ENCODE assay signal across 17 cellular contexts in genomic region chr5:35675392-35675791, GRCh38. TPM values are rescaled to one million over a fixed set of nuclear protein-coding genes. Genes with fewer than 3 reads are reported as not detected.
A peak's percentile ranks its signal among the peaks of the same experiment; 100 is the strongest.
DNase-seq lines count a peak whose midpoint lies in the region; ATAC-seq and TF ChIP-seq lines count a peak whose summit lies in the region.
"Had no signal": no experiment of that assay in that cellular context is flagged by ENCODE, and none has a peak within 500 bp of the region (broad histone marks: within the 10 kb centered on the region; RNA-seq: fewer than 3 reads in every experiment).

No MANE protein-coding gene starts in this region.

- H3K27me3 Mint-ChIP-seq in GM23338 (ENCODE audit: insufficient read depth, low read depth, poor library complexity), result no peaks in the 10 kb centered on the region
- no peaks in the 10 kb centered on the region for H3K27me3 Mint-ChIP-seq in WTC11 (ENCODE audit: low read depth)
- no peaks in the 10 kb centered on the region for H3K27me3 Mint-ChIP-seq in naive thymus-derived CD4-positive, alpha-beta T cell
- H3K27me3 Mint-ChIP-seq: CD4-positive, alpha-beta memory T cell had no signal

- peaks cover 8% of the 10 kb centered on the region; the same call in 2 of the 3 replicates for H3K4me1 Mint-ChIP-seq in GM23338
- peaks cover 11% of the 10 kb centered on the region for H3K4me1 Mint-ChIP-seq in WTC11
- H3K4me1 Mint-ChIP-seq in naive thymus-derived CD4-positive, alpha-beta T cell, result peaks cover 18 to 88% (median 75%) of the 10 kb centered on the region in 7 donors

- H3K36me3 Mint-ChIP-seq in GM23338 (ENCODE audit: low read depth), result no peaks in the 10 kb centered on the region
- H3K36me3 Mint-ChIP-seq in WTC11, result no peaks in the 10 kb centered on the region
- peaks cover 0 to 6% (median 4%) of the 10 kb centered on the region in 5 donors for H3K36me3 Mint-ChIP-seq in naive thymus-derived CD4-positive, alpha-beta T cell
- H3K36me3 Mint-ChIP-seq: CD4-positive, alpha-beta memory T cell had no signal

- ATAC-seq in GM23338 (peak; percentile 47; the same call in 2 of the 3 replicates), WTC11 (peak; percentile 32; the same call in 1 of the 2 replicates), GM19467 (IDR thresholded peaks at IDR 0.05; ENCODE audit: unreplicated experiment) (no peak)
- no peak for ATAC-seq in naive thymus-derived CD4-positive, alpha-beta T cell

- H3K4me2 ChIP-seq in GM23338, result no peak overlapping the region
- H3K4me2 ChIP-seq: KMS-11 had no signal

- no peaks in the 10 kb centered on the region for H3K27me3 ChIP-seq in GM23338 (ENCODE audit: insufficient read depth)
- no peaks in the 10 kb centered on the region for H3K27me3 ChIP-seq in naive thymus-derived CD4-positive, alpha-beta T cell (ENCODE audit: control insufficient read depth in 2 of 2, insufficient read depth in 2 of 2, low read length in 2 of 2)

- H3K9me2 ChIP-seq in GM23338 (ENCODE audit: insufficient read depth), result no peaks in the 10 kb centered on the region

- H3K9me3 Mint-ChIP-seq in GM23338 (no peaks in the 10 kb centered on the region), WTC11 (no peaks in the 10 kb centered on the region)
- H3K9me3 Mint-ChIP-seq in naive thymus-derived CD4-positive, alpha-beta T cell, result no peaks in the 10 kb centered on the region

- TF ChIP-seq CTCF in GM23338 (conservative IDR thresholded peaks at IDR 0.05; ENCODE audit: low read depth in 2 of 2), result no peak
- TF ChIP-seq CTCF in WTC11 (IDR thresholded peaks at IDR 0.05), result no peak

- no peak overlapping the region for H3K27ac ChIP-seq in GM23338 (ENCODE audit: low read depth)
- H3K27ac ChIP-seq in naive thymus-derived CD4-positive, alpha-beta T cell (ENCODE audit: low read depth, low read length), result no peak overlapping the region
- H3K27ac ChIP-seq: C4-2B, KMS-11 had no signal

- H3K4me3 ChIP-seq in GM23338, result no peak overlapping the region
- no peak overlapping the region for H3K4me3 ChIP-seq in naive thymus-derived CD4-positive, alpha-beta T cell (ENCODE audit: low read length)
- H3K4me3 ChIP-seq: HAP-1 had no signal

- CTCF ChIA-PET in WTC11 (lab: Charles Lee), result interaction anchor here (0.6 kb wide), 1 partner anchor 118 kb away, joined by 3 read pairs; no protein-coding TSS in a partner anchor
- CTCF ChIA-PET in naive thymus-derived CD4-positive, alpha-beta T cell (lab: Charles Lee), result no interaction called here

- no peak overlapping the region for H3K4me3 Mint-ChIP-seq in GM23338
- no peak overlapping the region for H3K4me3 Mint-ChIP-seq in WTC11
- no peak overlapping the region for H3K4me3 Mint-ChIP-seq in naive thymus-derived CD4-positive, alpha-beta T cell
- H3K4me3 Mint-ChIP-seq: CD4-positive, alpha-beta memory T cell had no signal

- H3K79me2 ChIP-seq in GM23338 (replicated peaks; ENCODE audit: insufficient read depth), result no peaks in the 10 kb centered on the region

- H3K9me3 ChIP-seq in naive thymus-derived CD4-positive, alpha-beta T cell (ENCODE audit: control insufficient read depth in 2 of 3, low read length in 3 of 3), result no peaks in the 10 kb centered on the region
- H3K9me3 ChIP-seq: HAP-1 had no signal

- 0 out of 2 replicates have a peak, but pooled peaks cover 3% of the 10 kb centered on the region for H4K20me1 ChIP-seq in GM23338 (replicated peaks; ENCODE audit: insufficient read depth)

- H3K27ac Mint-ChIP-seq in GM23338 (no peak overlapping the region), WTC11 (no peak overlapping the region)
- peak overlapping the region in 8 of 9 donors; percentile 32 to 97 (median 90) for H3K27ac Mint-ChIP-seq in naive thymus-derived CD4-positive, alpha-beta T cell

- POLR2A ChIA-PET in WTC11 (lab: Charles Lee), result no interaction called here
- POLR2A ChIA-PET in naive thymus-derived CD4-positive, alpha-beta T cell (lab: Charles Lee), result no interaction called here

- peak; percentile 21 for DNase-seq in GM23338 (ENCODE audit: low spot score)
- DNase-seq in WTC11 (ENCODE audit: low spot score), result peak; percentile 16
- no peak for DNase-seq in naive thymus-derived CD4-positive, alpha-beta T cell
- no peak for DNase-seq in NCI-H2029 (lab: John Stamatoyannopoulos, UW)
- no peak for DNase-seq in AML-193 (lab: John Stamatoyannopoulos, UW)
- no peak for DNase-seq in amniotic stem cell (lab: John Stamatoyannopoulos, UW)
- DNase-seq: ACHN; CD4-positive, alpha-beta memory T cell; DMS 273 treated with DMSO at 0.1 percent for 48 hours; DMS53; DND-41; EL; GOT3 had no signal

- H3K36me3 ChIP-seq in GM23338 (ENCODE audit: insufficient read depth), result no peaks in the 10 kb centered on the region
- no peaks in the 10 kb centered on the region for H3K36me3 ChIP-seq in naive thymus-derived CD4-positive, alpha-beta T cell (ENCODE audit: control insufficient read depth in 2 of 3, insufficient read depth in 3 of 3, low read length in 3 of 3)
- H3K36me3 ChIP-seq: HAP-1 had no signal

- no peaks in the 10 kb centered on the region for H3K4me1 ChIP-seq in GM23338 (ENCODE audit: insufficient read depth)
- peaks cover 32 to 38% of the 10 kb centered on the region in 2 donors for H3K4me1 ChIP-seq in naive thymus-derived CD4-positive, alpha-beta T cell (ENCODE audit: control insufficient read depth in 2 of 2, insufficient read depth in 2 of 2, low read length in 2 of 2)

- intact Hi-C loops in naive thymus-derived CD4-positive, alpha-beta T cell (cut with micrococcal nuclease), result no loop called here

- no peak overlapping the region for H2AFZ ChIP-seq in GM23338

- H3F3A ChIP-seq in GM23338 (replicated peaks; ENCODE audit: low read depth), result no peaks in the 10 kb centered on the region

TF ChIP-seq in WTC11, 78 proteins besides CTCF, POLR2A, EP300 and RAD21:
- no peak for TF ChIP-seq ZNF317 (CRISPR knock-in tag; IDR thresholded peaks at IDR 0.05; ENCODE audit: borderline replicate concordance, low read depth)
- TF ChIP-seq ATF2 (CRISPR knock-in tag; IDR thresholded peaks at IDR 0.05; ENCODE audit: borderline replicate concordance, low read depth), result no peak
- no peak for TF ChIP-seq ZNF512 (CRISPR knock-in tag; IDR thresholded peaks at IDR 0.05; ENCODE audit: borderline replicate concordance)
- TF ChIP-seq ZNF416 (CRISPR knock-in tag; IDR thresholded peaks at IDR 0.05), result no peak
- no peak for TF ChIP-seq NFATC4 (CRISPR knock-in tag; IDR thresholded peaks at IDR 0.05)
- TF ChIP-seq ZBTB21 (CRISPR knock-in tag; IDR thresholded peaks at IDR 0.05; ENCODE audit: borderline replicate concordance), result no peak
- no peak for TF ChIP-seq NR1H2 (CRISPR knock-in tag; IDR thresholded peaks at IDR 0.05)
- no peak for TF ChIP-seq CREB1 (CRISPR knock-in tag; IDR thresholded peaks at IDR 0.05)
- no peak for TF ChIP-seq SMAD4 (CRISPR knock-in tag; IDR thresholded peaks at IDR 0.05)
- no peak for TF ChIP-seq FOXK1 (CRISPR knock-in tag; IDR thresholded peaks at IDR 0.05)

RNA-seq across cellular contexts. Expression of gene SPEF2, which starts 57.7 kb away (rescaled TPM):
- 0.17 and 7.4 TPM in 2 replicates for total RNA-seq in GM23338 (2014; rRNA removed; shearing (Covaris generic))
- 0.21 and 0.28 TPM in 2 replicates for polyA plus RNA-seq in GM23338 (2016; fragmentation: Nextera tagmentation; extraction: Ambion mirVana)
- 0.15 to 0.92 TPM (median 0.64 TPM) in 3 replicates for total RNA-seq in WTC11 (2021)
- 10 to 100 TPM in 2 of 5 experiments, 1 to 10 TPM in 3; 7.1 to 13.5 (median 9.9) TPM for total RNA-seq in naive thymus-derived CD4-positive, alpha-beta T cell
- 1 to 10 TPM; 5.5 to 7.3 TPM for polyA plus RNA-seq in naive thymus-derived CD4-positive, alpha-beta T cell

Comparison
In these comparisons a context has a peak if more than half of its experiments do, and no peak if none do; other contexts are left out.
1. ATAC-seq: peak in GM23338 (single experiment) and WTC11 (single experiment); none in naive thymus-derived CD4-positive, alpha-beta T cell (single experiment) and GM19467 (single experiment).
2. DNase-seq: peak in GM23338 (single experiment) and WTC11 (single experiment); none in naive thymus-derived CD4-positive, alpha-beta T cell (0 of 9), NCI-H2029 (single experiment), AML-193 (0 of 2) and amniotic stem cell (single experiment).
3. H3K27ac Mint-ChIP-seq: peak in naive thymus-derived CD4-positive, alpha-beta T cell (8 of 9); none in GM23338 (single experiment) and WTC11 (single experiment).